In the genomic region with DNA sequence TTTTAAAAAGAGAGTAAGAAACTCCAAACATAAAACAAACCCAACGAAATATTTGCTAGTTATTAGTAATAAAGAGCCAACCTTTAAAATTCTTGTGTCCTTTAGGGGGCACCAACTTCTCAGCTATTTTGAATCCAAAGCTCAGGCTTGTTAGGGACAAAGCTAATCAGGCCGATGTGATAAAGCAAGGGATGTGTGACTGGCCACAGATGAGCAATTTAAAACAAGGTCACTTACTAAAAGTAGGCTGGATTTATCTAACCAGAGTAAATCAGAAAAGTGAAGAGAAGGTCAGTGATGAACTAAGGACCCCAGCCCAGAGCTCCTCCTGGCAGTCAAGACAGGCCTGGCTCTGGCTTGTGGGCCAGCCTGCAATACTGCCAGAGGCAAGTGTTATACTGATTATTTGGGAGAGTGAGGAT, we compare ENCODE assay signal across 1 cellular context.
TF ChIP-seq lines count a peak whose summit lies in the region.

No MANE protein-coding gene starts in this region.

TF ChIP-seq in WTC11, 78 proteins besides CTCF, POLR2A, EP300 and RAD21 (continued from another document):
- TF ChIP-seq, protein P1, sequence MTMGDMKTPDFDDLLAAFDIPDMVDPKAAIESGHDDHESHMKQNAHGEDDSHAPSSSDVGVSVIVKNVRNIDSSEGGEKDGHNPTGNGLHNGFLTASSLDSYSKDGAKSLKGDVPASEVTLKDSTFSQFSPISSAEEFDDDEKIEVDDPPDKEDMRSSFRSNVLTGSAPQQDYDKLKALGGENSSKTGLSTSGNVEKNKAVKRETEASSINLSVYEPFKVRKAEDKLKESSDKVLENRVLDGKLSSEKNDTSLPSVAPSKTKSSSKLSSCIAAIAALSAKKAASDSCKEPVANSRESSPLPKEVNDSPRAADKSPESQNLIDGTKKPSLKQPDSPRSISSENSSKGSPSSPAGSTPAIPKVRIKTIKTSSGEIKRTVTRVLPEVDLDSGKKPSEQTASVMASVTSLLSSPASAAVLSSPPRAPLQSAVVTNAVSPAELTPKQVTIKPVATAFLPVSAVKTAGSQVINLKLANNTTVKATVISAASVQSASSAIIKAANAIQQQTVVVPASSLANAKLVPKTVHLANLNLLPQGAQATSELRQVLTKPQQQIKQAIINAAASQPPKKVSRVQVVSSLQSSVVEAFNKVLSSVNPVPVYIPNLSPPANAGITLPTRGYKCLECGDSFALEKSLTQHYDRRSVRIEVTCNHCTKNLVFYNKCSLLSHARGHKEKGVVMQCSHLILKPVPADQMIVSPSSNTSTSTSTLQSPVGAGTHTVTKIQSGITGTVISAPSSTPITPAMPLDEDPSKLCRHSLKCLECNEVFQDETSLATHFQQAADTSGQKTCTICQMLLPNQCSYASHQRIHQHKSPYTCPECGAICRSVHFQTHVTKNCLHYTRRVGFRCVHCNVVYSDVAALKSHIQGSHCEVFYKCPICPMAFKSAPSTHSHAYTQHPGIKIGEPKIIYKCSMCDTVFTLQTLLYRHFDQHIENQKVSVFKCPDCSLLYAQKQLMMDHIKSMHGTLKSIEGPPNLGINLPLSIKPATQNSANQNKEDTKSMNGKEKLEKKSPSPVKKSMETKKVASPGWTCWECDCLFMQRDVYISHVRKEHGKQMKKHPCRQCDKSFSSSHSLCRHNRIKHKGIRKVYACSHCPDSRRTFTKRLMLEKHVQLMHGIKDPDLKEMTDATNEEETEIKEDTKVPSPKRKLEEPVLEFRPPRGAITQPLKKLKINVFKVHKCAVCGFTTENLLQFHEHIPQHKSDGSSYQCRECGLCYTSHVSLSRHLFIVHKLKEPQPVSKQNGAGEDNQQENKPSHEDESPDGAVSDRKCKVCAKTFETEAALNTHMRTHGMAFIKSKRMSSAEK (CRISPR knock-in tag; IDR thresholded peaks at IDR 0.05; ENCODE audit: borderline replicate concordance) = no peak
- TF ChIP-seq, protein P2, sequence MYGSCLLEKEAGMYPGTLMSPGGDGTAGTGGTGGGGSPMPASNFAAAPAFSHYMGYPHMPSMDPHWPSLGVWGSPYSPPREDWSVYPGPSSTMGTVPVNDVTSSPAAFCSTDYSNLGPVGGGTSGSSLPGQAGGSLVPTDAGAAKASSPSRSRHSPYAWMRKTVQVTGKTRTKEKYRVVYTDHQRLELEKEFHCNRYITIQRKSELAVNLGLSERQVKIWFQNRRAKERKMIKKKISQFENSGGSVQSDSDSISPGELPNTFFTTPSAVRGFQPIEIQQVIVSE (CRISPR knock-in tag; IDR thresholded peaks at IDR 0.05; ENCODE audit: borderline replicate concordance) = no peak
- TF ChIP-seq JUN (CRISPR knock-in tag; IDR thresholded peaks at IDR 0.05) (no peak), ZNF671 (CRISPR knock-in tag; IDR thresholded peaks at IDR 0.05) (no peak), ZNF219 (CRISPR knock-in tag; IDR thresholded peaks at IDR 0.05; ENCODE audit: borderline replicate concordance) (no peak), ESRRA (CRISPR knock-in tag; IDR thresholded peaks at IDR 0.05; ENCODE audit: borderline replicate concordance) (no peak), SMAD3 (CRISPR knock-in tag; IDR thresholded peaks at IDR 0.05; ENCODE audit: borderline replicate concordance) (no peak), GABPB1 (CRISPR knock-in tag; IDR thresholded peaks at IDR 0.05) (no peak), ATF1 (CRISPR knock-in tag; IDR thresholded peaks at IDR 0.05) (no peak)
- TF ChIP-seq, protein P3, sequence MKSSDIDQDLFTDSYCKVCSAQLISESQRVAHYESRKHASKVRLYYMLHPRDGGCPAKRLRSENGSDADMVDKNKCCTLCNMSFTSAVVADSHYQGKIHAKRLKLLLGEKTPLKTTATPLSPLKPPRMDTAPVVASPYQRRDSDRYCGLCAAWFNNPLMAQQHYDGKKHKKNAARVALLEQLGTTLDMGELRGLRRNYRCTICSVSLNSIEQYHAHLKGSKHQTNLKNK (CRISPR knock-in tag; IDR thresholded peaks at IDR 0.05) = no peak
- TF ChIP-seq, protein P4, sequence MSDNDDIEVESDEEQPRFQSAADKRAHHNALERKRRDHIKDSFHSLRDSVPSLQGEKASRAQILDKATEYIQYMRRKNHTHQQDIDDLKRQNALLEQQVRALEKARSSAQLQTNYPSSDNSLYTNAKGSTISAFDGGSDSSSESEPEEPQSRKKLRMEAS (CRISPR knock-in tag; IDR thresholded peaks at IDR 0.05) = no peak
- TF ChIP-seq, protein P5, sequence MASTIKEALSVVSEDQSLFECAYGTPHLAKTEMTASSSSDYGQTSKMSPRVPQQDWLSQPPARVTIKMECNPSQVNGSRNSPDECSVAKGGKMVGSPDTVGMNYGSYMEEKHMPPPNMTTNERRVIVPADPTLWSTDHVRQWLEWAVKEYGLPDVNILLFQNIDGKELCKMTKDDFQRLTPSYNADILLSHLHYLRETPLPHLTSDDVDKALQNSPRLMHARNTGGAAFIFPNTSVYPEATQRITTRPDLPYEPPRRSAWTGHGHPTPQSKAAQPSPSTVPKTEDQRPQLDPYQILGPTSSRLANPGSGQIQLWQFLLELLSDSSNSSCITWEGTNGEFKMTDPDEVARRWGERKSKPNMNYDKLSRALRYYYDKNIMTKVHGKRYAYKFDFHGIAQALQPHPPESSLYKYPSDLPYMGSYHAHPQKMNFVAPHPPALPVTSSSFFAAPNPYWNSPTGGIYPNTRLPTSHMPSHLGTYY (CRISPR knock-in tag; IDR thresholded peaks at IDR 0.05) = no peak
- TF ChIP-seq, protein P6, sequence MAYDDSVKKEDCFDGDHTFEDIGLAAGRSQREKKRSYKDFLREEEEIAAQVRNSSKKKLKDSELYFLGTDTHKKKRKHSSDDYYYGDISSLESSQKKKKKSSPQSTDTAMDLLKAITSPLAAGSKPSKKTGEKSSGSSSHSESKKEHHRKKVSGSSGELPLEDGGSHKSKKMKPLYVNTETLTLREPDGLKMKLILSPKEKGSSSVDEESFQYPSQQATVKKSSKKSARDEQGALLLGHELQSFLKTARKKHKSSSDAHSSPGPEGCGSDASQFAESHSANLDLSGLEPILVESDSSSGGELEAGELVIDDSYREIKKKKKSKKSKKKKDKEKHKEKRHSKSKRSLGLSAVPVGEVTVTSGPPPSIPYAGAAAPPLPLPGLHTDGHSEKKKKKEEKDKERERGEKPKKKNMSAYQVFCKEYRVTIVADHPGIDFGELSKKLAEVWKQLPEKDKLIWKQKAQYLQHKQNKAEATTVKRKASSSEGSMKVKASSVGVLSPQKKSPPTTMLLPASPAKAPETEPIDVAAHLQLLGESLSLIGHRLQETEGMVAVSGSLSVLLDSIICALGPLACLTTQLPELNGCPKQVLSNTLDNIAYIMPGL (CRISPR knock-in tag; IDR thresholded peaks at IDR 0.05) = no peak
- TF ChIP-seq, protein P7, sequence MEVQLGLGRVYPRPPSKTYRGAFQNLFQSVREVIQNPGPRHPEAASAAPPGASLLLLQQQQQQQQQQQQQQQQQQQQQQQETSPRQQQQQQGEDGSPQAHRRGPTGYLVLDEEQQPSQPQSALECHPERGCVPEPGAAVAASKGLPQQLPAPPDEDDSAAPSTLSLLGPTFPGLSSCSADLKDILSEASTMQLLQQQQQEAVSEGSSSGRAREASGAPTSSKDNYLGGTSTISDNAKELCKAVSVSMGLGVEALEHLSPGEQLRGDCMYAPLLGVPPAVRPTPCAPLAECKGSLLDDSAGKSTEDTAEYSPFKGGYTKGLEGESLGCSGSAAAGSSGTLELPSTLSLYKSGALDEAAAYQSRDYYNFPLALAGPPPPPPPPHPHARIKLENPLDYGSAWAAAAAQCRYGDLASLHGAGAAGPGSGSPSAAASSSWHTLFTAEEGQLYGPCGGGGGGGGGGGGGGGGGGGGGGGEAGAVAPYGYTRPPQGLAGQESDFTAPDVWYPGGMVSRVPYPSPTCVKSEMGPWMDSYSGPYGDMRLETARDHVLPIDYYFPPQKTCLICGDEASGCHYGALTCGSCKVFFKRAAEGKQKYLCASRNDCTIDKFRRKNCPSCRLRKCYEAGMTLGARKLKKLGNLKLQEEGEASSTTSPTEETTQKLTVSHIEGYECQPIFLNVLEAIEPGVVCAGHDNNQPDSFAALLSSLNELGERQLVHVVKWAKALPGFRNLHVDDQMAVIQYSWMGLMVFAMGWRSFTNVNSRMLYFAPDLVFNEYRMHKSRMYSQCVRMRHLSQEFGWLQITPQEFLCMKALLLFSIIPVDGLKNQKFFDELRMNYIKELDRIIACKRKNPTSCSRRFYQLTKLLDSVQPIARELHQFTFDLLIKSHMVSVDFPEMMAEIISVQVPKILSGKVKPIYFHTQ (CRISPR knock-in tag; IDR thresholded peaks at IDR 0.05) = no peak
- TF ChIP-seq, protein P8, sequence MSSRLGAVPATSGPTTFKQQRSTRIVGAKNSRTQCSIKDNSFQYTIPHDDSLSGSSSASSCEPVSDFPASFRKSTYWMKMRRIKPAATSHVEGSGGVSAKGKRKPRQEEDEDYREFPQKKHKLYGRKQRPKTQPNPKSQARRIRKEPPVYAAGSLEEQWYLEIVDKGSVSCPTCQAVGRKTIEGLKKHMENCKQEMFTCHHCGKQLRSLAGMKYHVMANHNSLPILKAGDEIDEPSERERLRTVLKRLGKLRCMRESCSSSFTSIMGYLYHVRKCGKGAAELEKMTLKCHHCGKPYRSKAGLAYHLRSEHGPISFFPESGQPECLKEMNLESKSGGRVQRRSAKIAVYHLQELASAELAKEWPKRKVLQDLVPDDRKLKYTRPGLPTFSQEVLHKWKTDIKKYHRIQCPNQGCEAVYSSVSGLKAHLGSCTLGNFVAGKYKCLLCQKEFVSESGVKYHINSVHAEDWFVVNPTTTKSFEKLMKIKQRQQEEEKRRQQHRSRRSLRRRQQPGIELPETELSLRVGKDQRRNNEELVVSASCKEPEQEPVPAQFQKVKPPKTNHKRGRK (CRISPR knock-in tag; IDR thresholded peaks at IDR 0.05; ENCODE audit: borderline replicate concordance) = no peak
- TF ChIP-seq, protein P9, sequence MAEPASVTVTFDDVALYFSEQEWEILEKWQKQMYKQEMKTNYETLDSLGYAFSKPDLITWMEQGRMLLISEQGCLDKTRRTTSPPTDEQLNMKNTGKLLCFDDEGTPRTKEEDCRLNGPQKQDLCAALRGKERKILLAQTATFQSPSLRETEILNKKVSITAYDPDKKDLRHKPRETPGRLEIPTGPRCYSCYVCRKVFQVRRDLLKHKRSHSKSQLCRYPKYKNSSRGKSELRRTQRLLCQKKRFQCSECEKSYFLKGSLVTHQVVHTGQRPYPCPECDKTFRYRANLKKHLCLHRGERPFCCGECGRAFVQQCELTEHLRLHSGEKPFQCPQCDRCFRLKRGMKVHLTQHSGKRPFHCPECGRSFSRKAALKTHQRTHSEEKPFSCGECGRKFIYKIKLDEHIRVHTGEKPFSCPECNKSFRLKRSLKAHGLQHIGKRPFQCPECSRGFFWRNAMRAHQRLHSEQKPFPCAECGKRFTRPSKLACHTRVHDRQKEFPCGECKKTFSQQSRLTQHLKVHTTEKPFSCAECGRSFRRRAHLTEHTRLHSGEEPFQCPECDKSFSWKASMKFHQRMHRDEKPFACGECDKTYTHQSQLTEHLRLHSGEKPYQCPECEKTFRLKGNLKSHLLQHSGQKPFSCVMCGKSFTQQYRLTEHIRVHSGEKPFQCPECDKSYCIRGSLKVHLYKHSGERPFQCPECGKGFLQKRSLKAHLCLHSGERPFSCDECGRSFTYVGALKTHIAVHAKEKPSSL (CRISPR knock-in tag; conservative IDR thresholded peaks at IDR 0.05) = no peak
